ENCODE assay signal across 9 cellular contexts in genomic region chr15:40308844-40309189, GRCh38. TPM values are rescaled to one million over a fixed set of nuclear protein-coding genes. Genes with fewer than 3 reads are reported as not detected.
DNase-seq lines count a peak whose midpoint lies in the region; ATAC-seq lines count a peak whose summit lies in the region.
"Had no signal": no experiment of that assay in that cellular context is flagged by ENCODE, and none has a peak within 500 bp of the region (broad histone marks: within the 10 kb centered on the region; RNA-seq: fewer than 3 reads in every experiment).

No MANE protein-coding gene starts in this region.

- peak overlapping the region; percentile 35 to 57 for H3K4me3 ChIP-seq in mucosa of rectum (ENCODE audit: low read length in 2 of 2)

- H3K27ac Mint-ChIP-seq in activated T-cell treated with anti-CD3 and anti-CD28 coated beads, Interleukin-2, amount 50 U/mL, for 72 hours = peak overlapping the region; percentile 98

- DNase-seq in activated T-cell treated with anti-CD3 and anti-CD28 coated beads, Interleukin-2, amount 50 U/mL, for 72 hours = peak; percentile 23 to 31
- DNase-seq in kidney tubule cell (ENCODE audit: low spot score) = no peak
- DNase-seq in NCI-H187 (lab: John Stamatoyannopoulos, UW) = no peak
- no peak for DNase-seq in DMS 273 (lab: John Stamatoyannopoulos, UW; ENCODE audit: unreplicated experiment)
- DNase-seq: NCI-H2171 had no signal

- H3K27me3 ChIP-seq in mucosa of rectum (ENCODE audit: control insufficient read depth in 2 of 2, insufficient read depth in 2 of 2, low read length in 2 of 2) = no peaks in the 10 kb centered on the region

- peaks cover 47% of the 10 kb centered on the region for H3K4me1 Mint-ChIP-seq in activated T-cell treated with anti-CD3 and anti-CD28 coated beads, Interleukin-2, amount 50 U/mL, for 72 hours (ENCODE audit: low read depth)

- H3K4me3 Mint-ChIP-seq in activated T-cell treated with anti-CD3 and anti-CD28 coated beads, Interleukin-2, amount 50 U/mL, for 72 hours = peak overlapping the region; percentile 93 to 98

- H3K9me3 ChIP-seq in ES-I3 (ENCODE audit: control insufficient read depth, insufficient read depth, low read length) = no peaks in the 10 kb centered on the region
- no peaks in the 10 kb centered on the region for H3K9me3 ChIP-seq in mucosa of rectum (ENCODE audit: control insufficient read depth in 2 of 2, low read length in 2 of 2)

- ATAC-seq in HG03432 (IDR thresholded peaks at IDR 0.05; ENCODE audit: unreplicated experiment) (peak; percentile 28), HG03280 (IDR thresholded peaks at IDR 0.05; ENCODE audit: unreplicated experiment) (no peak)
- peak; percentile 30 to 38 for ATAC-seq in activated T-cell treated with anti-CD3 and anti-CD28 coated beads, Interleukin-2, amount 50 U/mL, for 72 hours (replicated peaks in 1 of 2)

- no peaks in the 10 kb centered on the region for H3K36me3 ChIP-seq in ES-I3 (ENCODE audit: insufficient read depth, low read length)
- no peaks in the 10 kb centered on the region for H3K36me3 ChIP-seq in mucosa of rectum (ENCODE audit: control insufficient read depth in 2 of 2, insufficient read depth in 2 of 2, low read length in 2 of 2)

- peak overlapping the region in 1 of 2 donors; percentile 89 for H3K27ac ChIP-seq in mucosa of rectum (ENCODE audit: low read depth in 2 of 2, low read length in 2 of 2)

- no peaks in the 10 kb centered on the region for H3K36me3 Mint-ChIP-seq in activated T-cell treated with anti-CD3 and anti-CD28 coated beads, Interleukin-2, amount 50 U/mL, for 72 hours (ENCODE audit: insufficient read depth in 2 of 2)

- H3K9ac ChIP-seq in ES-I3 (ENCODE audit: low read depth, low read length) (peak overlapping the region; percentile 34), mucosa of rectum (ENCODE audit: low read depth in 1 of 2, low read length in 2 of 2) (peak overlapping the region in 1 of 2 donors; percentile 24)

- H3K27me3 Mint-ChIP-seq in activated T-cell treated with anti-CD3 and anti-CD28 coated beads, Interleukin-2, amount 50 U/mL, for 72 hours (ENCODE audit: low read depth) = no peaks in the 10 kb centered on the region

- H3K9me3 Mint-ChIP-seq in activated T-cell treated with anti-CD3 and anti-CD28 coated beads, Interleukin-2, amount 50 U/mL, for 72 hours = no peaks in the 10 kb centered on the region

- H3K4me1 ChIP-seq in ES-I3 (ENCODE audit: insufficient read depth, low read length) (peaks cover 18% of the 10 kb centered on the region; the same call in 1 of the 2 replicates), mucosa of rectum (ENCODE audit: control insufficient read depth in 2 of 2, insufficient read depth in 2 of 2, low read length in 2 of 2) (peaks cover 10 to 16% of the 10 kb centered on the region in 2 donors)

RNA-seq across cellular contexts. Expression of gene PLCB2, which starts 1.1 kb away (rescaled TPM):
- 10 to 100 TPM; 90.4 to 91.8 TPM for total RNA-seq in activated T-cell treated with anti-CD3 and anti-CD28 coated beads, Interleukin-2, amount 50 U/mL, for 72 hours

RNA-seq across cellular contexts. Expression of gene INAFM2, which starts 14.7 kb away (rescaled TPM):
- 10 to 100 TPM in 1 of 2 donors, 1 to 10 TPM in 1; 7.1 to 10.2 TPM for total RNA-seq in activated T-cell treated with anti-CD3 and anti-CD28 coated beads, Interleukin-2, amount 50 U/mL, for 72 hours

RNA-seq across cellular contexts. Expression of gene ANKRD63, which starts 26.0 kb away (rescaled TPM):
- total RNA-seq in activated T-cell treated with anti-CD3 and anti-CD28 coated beads, Interleukin-2, amount 50 U/mL, for 72 hours = not detected

RNA-seq across cellular contexts. Expression of gene CCDC9B, which starts 31.9 kb away (rescaled TPM):
- 1 to 10 TPM; 1.0 to 1.6 TPM for total RNA-seq in activated T-cell treated with anti-CD3 and anti-CD28 coated beads, Interleukin-2, amount 50 U/mL, for 72 hours

RNA-seq across cellular contexts. Expression of gene PHGR1, which starts 42.0 kb away (rescaled TPM):
- not detected for total RNA-seq in activated T-cell treated with anti-CD3 and anti-CD28 coated beads, Interleukin-2, amount 50 U/mL, for 72 hours

Comparison
In these comparisons a context has a peak if more than half of its experiments do, and no peak if none do; other contexts are left out.
1. DNase-seq: peak in activated T-cell treated with anti-CD3 and anti-CD28 coated beads, Interleukin-2, amount 50 U/mL, for 72 hours (2 of 2); none in kidney tubule cell (single experiment), NCI-H187 (0 of 2) and DMS 273 (single experiment).